In the genomic region with DNA sequence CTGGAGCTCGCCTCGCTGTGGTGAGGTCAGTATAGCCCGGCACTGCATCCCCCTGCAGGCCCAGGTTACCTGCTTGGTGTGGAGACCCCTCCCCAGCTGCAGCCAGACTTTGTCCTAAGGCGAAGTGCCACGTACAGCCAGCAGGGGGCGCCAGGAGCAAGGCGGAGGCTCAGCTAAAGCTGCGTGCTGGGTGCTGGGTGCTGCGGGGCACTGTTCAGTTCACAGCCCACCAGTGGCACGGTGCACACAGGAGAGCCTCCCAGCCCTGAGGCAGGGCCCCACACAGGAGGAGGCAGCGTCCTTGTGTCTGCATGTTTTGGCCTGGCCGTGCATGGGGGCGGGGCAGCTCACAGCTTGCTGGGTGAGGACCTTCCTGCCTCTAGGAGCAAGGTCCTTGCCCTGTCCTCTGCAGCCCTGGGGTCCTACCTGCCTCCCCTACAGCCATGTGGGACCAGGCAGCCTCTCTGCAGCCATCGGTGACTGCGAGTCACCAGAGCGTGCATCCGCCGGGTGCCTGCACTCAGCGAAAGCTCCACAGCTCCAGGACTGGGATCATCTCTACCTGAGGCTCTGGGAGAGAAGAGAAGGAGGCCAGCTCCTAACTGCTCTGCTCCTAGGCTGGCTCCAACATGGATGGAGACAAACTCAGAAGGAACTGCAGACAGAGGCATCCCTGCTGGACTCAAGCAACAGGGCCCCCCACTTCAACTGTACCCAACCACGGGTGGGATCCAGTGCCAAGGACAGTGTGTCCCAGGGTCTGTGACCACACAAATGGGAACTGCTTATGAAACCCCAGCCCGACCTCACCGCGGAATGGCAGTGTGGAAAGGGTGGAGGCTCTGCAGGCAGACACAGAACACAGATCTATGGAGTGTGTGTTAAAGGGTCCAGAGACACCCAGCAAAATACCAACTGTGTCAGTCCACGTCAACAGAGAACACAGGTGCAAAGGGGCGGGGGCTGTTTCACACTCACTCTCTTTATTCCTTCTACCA, we compare ENCODE assay signal across 8 cellular contexts. TPM values are rescaled to one million over a fixed set of nuclear protein-coding genes. Genes with fewer than 3 reads are reported as not detected.
DNase-seq lines count a peak whose midpoint lies in the region; ATAC-seq and TF ChIP-seq lines count a peak whose summit lies in the region.

No MANE protein-coding gene starts in this region.

- WGBS in adrenal gland, 4 donors = 44 to 73% (median 48%) methylated on average over 11 to 25 of the region's 25 CpGs

- H3K27me3 ChIP-seq in HUES48 (ENCODE audit: control insufficient read depth, insufficient read depth, low read length) (no peaks in the 10 kb centered on the region), adrenal gland (no peaks in the 10 kb centered on the region)

- no peaks in the 10 kb centered on the region for H3K9me3 Mint-ChIP-seq in T-helper 1 cell treated with Interleukin-12 subunit alpha and Interleukin-12 subunit beta and Interleukin-4 antibody, amounts not matched to agents 30 μg/mL and 1 μg/mL, for 36 hours

- TF ChIP-seq POLR2A in adrenal gland (IDR thresholded peaks at IDR 0.05) = no peak

- H3K4me3 Mint-ChIP-seq in T-helper 1 cell treated with Interleukin-12 subunit alpha and Interleukin-12 subunit beta and Interleukin-4 antibody, amounts not matched to agents 30 μg/mL and 1 μg/mL, for 36 hours = no peak overlapping the region

- H3K27me3 Mint-ChIP-seq in T-helper 1 cell treated with Interleukin-12 subunit alpha and Interleukin-12 subunit beta and Interleukin-4 antibody, amounts not matched to agents 30 μg/mL and 1 μg/mL, for 36 hours (ENCODE audit: low read depth) = no peaks in the 10 kb centered on the region

- DNase-seq in COLO668 (lab: John Stamatoyannopoulos, UW; ENCODE audit: unreplicated experiment) = peak; percentile 72
- peak; percentile 45 to 75 (median 63) for DNase-seq in adrenal gland
- peak; percentile 84 for DNase-seq in hepatic stellate cell (ENCODE audit: low spot score)
- DNase-seq in stimulated activated CD4-positive, alpha-beta T cell treated with anti-CD3 and anti-CD28 coated beads, Interleukin-1b, Interleukin-23, amount 100 ng/mL, for 24 hours (ENCODE audit: low read depth in 4 of 4, low spot score in 1 of 4) = peak in 3 of 4 experiments; percentile 44 to 59 (median 58)
- DNase-seq in globus pallidus (ENCODE audit: low spot score) = no peak

- peak; percentile 87 to 93 (median 89) for TF ChIP-seq CTCF in adrenal gland (IDR thresholded peaks at IDR 0.05)

- H3K27ac ChIP-seq in HUES48 (ENCODE audit: low read depth, low read length) (peak overlapping the region; percentile 16), adrenal gland (no peak overlapping the region)

- intact Hi-C loops in adrenal gland (cut with DNase I) = loop anchor here in 1 of 2 donors (2.0 kb wide), 1 partner anchor 22 kb away; no protein-coding TSS in a partner anchor

- no peak for ATAC-seq in GM21447 (IDR thresholded peaks at IDR 0.05; ENCODE audit: unreplicated experiment)

- H3K9ac ChIP-seq in HUES48 (ENCODE audit: low read depth, low read length) = no peak overlapping the region

- H3K4me1 ChIP-seq in HUES48 (ENCODE audit: control insufficient read depth, insufficient read depth, low read length) (peaks cover 29% of the 10 kb centered on the region), adrenal gland (replicated peaks in 1 of 2) (peaks cover 9 to 21% of the 10 kb centered on the region in 2 donors)

- peaks cover 23% of the 10 kb centered on the region for H3K4me1 Mint-ChIP-seq in T-helper 1 cell treated with Interleukin-12 subunit alpha and Interleukin-12 subunit beta and Interleukin-4 antibody, amounts not matched to agents 30 μg/mL and 1 μg/mL, for 36 hours (ENCODE audit: low read depth)

- H3K36me3 ChIP-seq in HUES48 (ENCODE audit: control insufficient read depth, insufficient read depth, low read length) = peaks cover 49% of the 10 kb centered on the region
- no peaks in the 10 kb centered on the region for H3K36me3 ChIP-seq in adrenal gland (replicated peaks in 1 of 2)

- H3K4me3 ChIP-seq in HUES48 (ENCODE audit: low read depth, low read length) (no peak overlapping the region), adrenal gland (no peak overlapping the region)

- H3K27ac Mint-ChIP-seq in T-helper 1 cell treated with Interleukin-12 subunit alpha and Interleukin-12 subunit beta and Interleukin-4 antibody, amounts not matched to agents 30 μg/mL and 1 μg/mL, for 36 hours = peak overlapping the region; percentile 52

- H3K9me3 ChIP-seq in HUES48 (ENCODE audit: control insufficient read depth, insufficient read depth, low read length) (no peaks in the 10 kb centered on the region), adrenal gland (replicated peaks in 1 of 3) (no peaks in the 10 kb centered on the region)

- H3K36me3 Mint-ChIP-seq in T-helper 1 cell treated with Interleukin-12 subunit alpha and Interleukin-12 subunit beta and Interleukin-4 antibody, amounts not matched to agents 30 μg/mL and 1 μg/mL, for 36 hours (ENCODE audit: low read depth) = peaks cover 25% of the 10 kb centered on the region

RNA-seq across cellular contexts. Expression of a gene that starts 19.0 kb away (rescaled TPM):
- total RNA-seq in adrenal gland = 1 to 10 TPM in 7 of 8 donors, under 1 TPM in 1; 0.69 to 6.4 (median 2.4) TPM
- 1 to 10 TPM; 1.6 to 3.7 (median 1.8) TPM for polyA plus RNA-seq in adrenal gland
